Comparison of ENCODE assay signal across 22 cellular contexts in the genomic region with DNA sequence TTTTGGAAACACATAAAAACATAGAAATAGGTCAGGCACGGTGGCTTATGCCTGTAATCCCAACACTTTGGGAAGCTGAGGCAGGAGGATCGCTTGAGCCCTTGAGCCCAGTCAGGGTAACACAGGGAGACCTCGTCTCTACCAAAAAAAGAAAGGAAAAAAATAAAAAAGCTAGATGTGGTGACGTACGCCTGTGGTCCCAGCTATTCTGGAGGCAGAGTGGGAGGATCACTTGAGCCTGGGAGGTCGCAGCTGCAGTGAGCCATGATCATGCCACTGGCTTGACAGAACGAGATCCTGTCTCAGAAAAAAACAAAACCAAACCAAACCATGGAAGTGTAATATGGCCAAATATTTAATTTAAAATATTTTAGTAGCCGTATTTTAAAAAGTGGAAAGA.
"Had no signal": no experiment of that assay in that cellular context is flagged by ENCODE, and none has a peak within 500 bp of the region (broad histone marks: within the 10 kb centered on the region; RNA-seq: fewer than 3 reads in every experiment).

No MANE protein-coding gene starts in this region.

- H3K4me3 ChIP-seq: gastroesophageal sphincter, heart left ventricle, left lung, pancreas, right lobe of liver, suprapubic skin had no signal

- H3K27me3 Mint-ChIP-seq: stimulated activated naive B cell treated with anti-CD40 and anti-IgM and Interleukin-4, amounts not matched to agents 10 μg/mL and 1 μg/mL and 100 μg/mL, for 72 hours; stimulated activated naive CD8-positive, alpha-beta T cell treated with anti-CD3 and anti-CD28 coated beads, Interleukin-15, amount 100 ng/mL, for 72 hours had no signal

- H3K27ac Mint-ChIP-seq: natural killer cell; stimulated activated naive B cell treated with anti-CD40 and anti-IgM and Interleukin-4, amounts not matched to agents 10 μg/mL and 1 μg/mL and 100 μg/mL, for 72 hours; stimulated activated naive CD8-positive, alpha-beta T cell treated with anti-CD3 and anti-CD28 coated beads, Interleukin-15, amount 100 ng/mL, for 72 hours had no signal

- FAIRE-seq: colon, pancreas, small intestine had no signal

- H3K36me3 Mint-ChIP-seq: natural killer cell had no signal

- DNase-seq: cerebellar nuclear complex; effector CD4-positive, alpha-beta T cell; foreskin fibroblast; heart left ventricle; hippocampal formation; left cardiac atrium; left lung; natural killer cell; occipital lobe; pancreas; right lobe of liver; small intestine; stimulated activated CD4-positive, alpha-beta T cell treated with anti-CD3 and anti-CD28 coated beads, Interleukin-15, amount 100 ng/mL, for 24 hours; stimulated activated CD4-positive, alpha-beta T cell treated with anti-CD3 and anti-CD28 coated beads, Interleukin-2, amount 100 ng/mL, for 48 hours; stimulated activated naive B cell treated with anti-CD40 and anti-IgM and Interleukin-4, amounts not matched to agents 10 μg/mL and 1 μg/mL and 100 μg/mL, for 72 hours; stimulated activated naive CD8-positive, alpha-beta T cell treated with anti-CD3 and anti-CD28 coated beads, Interleukin-15, amount 100 ng/mL, for 72 hours had no signal

- H3K4me1 Mint-ChIP-seq: stimulated activated naive CD8-positive, alpha-beta T cell treated with anti-CD3 and anti-CD28 coated beads, Interleukin-15, amount 100 ng/mL, for 72 hours had no signal

- H3K27me3 ChIP-seq: dorsolateral prefrontal cortex, gastroesophageal sphincter, heart left ventricle, left lung, pancreas, right lobe of liver, suprapubic skin had no signal

- H3K27ac ChIP-seq: epithelial cell of prostate, heart left ventricle, pancreas, right lobe of liver, suprapubic skin had no signal

- ATAC-seq: esophagus mucosa; gastroesophageal sphincter; heart left ventricle; left cardiac atrium; natural killer cell; right lobe of liver; stimulated activated naive B cell treated with anti-CD40 and anti-IgM and Interleukin-4, amounts not matched to agents 10 μg/mL and 1 μg/mL and 100 μg/mL, for 72 hours; stimulated activated naive CD8-positive, alpha-beta T cell treated with anti-CD3 and anti-CD28 coated beads, Interleukin-15, amount 100 ng/mL, for 72 hours had no signal

- H3K4me3 Mint-ChIP-seq: natural killer cell; stimulated activated naive B cell treated with anti-CD40 and anti-IgM and Interleukin-4, amounts not matched to agents 10 μg/mL and 1 μg/mL and 100 μg/mL, for 72 hours; stimulated activated naive CD8-positive, alpha-beta T cell treated with anti-CD3 and anti-CD28 coated beads, Interleukin-15, amount 100 ng/mL, for 72 hours had no signal

- H3K9me3 ChIP-seq: gastroesophageal sphincter, heart left ventricle, left lung, pancreas, right lobe of liver, suprapubic skin had no signal

- H3K36me3 ChIP-seq: gastroesophageal sphincter, heart left ventricle, left lung, pancreas, right lobe of liver, suprapubic skin had no signal

- H3K4me1 ChIP-seq: right lobe of liver had no signal

- H3K9me3 Mint-ChIP-seq: natural killer cell; stimulated activated naive B cell treated with anti-CD40 and anti-IgM and Interleukin-4, amounts not matched to agents 10 μg/mL and 1 μg/mL and 100 μg/mL, for 72 hours; stimulated activated naive CD8-positive, alpha-beta T cell treated with anti-CD3 and anti-CD28 coated beads, Interleukin-15, amount 100 ng/mL, for 72 hours had no signal
